Comparison of ENCODE assay signal across 1 cellular context in genomic region chr6:105560611-105561066, GRCh38.
TF ChIP-seq lines count a peak whose summit lies in the region.

No MANE protein-coding gene starts in this region.

TF ChIP-seq in WTC11, 78 proteins besides CTCF, POLR2A, EP300 and RAD21 (continued from another document):
- no peak for TF ChIP-seq STAT6 (CRISPR knock-in tag; conservative IDR thresholded peaks at IDR 0.05; ENCODE audit: low read depth)
- no peak for TF ChIP-seq NFATC4 (CRISPR knock-in tag; IDR thresholded peaks at IDR 0.05)
- TF ChIP-seq PRRX2 (CRISPR knock-in tag; IDR thresholded peaks at IDR 0.05), result no peak
- TF ChIP-seq ZNF281 (CRISPR knock-in tag; IDR thresholded peaks at IDR 0.05), result no peak
- no peak for TF ChIP-seq PRDM15 (CRISPR knock-in tag; IDR thresholded peaks at IDR 0.05)
- no peak for TF ChIP-seq NFYB (CRISPR knock-in tag; conservative IDR thresholded peaks at IDR 0.05; ENCODE audit: low read depth)
